Comparison of ENCODE assay signal across 8 cellular contexts in the genomic region with DNA sequence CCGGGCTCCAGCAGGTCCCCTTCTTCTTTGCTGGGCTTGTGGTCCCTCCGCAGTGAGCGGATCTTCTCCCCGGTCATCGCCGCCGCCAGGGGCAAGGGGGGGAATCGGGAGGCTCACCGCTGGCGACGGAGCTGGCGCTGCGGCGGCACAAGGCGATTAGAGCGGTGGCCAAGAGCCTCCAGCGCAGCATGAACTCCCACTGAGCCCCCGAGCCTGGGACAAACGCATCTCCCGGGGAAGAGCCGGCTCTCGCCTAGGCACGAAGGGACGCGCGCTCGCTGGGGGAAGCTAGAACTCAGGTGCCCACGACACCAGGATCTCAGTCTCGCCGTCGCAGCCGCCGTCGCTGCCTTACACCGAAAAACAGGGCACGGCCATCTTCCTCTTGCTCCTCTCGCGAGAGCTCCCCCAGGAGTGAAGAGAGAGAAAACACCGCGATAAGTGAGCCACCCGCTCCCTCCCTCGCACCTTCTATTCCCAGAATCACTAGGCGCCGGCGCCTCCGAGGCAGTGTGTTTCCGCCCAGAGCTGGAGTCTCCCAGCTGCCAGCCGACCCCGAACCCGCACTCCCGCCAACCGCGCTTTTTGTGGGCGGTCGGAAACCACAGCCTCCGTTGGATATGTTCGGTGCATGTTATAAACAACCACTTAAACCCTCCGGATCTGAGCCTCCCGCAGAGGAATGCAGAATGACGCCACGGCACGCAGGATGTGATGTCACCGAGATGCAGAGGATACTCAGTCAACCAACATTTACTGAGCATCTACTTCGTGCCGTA. TPM values are rescaled to one million over a fixed set of nuclear protein-coding genes. Genes with fewer than 3 reads are reported as not detected.
A peak's percentile ranks its signal among the peaks of the same experiment; 100 is the strongest.
DNase-seq lines count a peak whose midpoint lies in the region; ATAC-seq and TF ChIP-seq lines count a peak whose summit lies in the region.

A gene with protein sequence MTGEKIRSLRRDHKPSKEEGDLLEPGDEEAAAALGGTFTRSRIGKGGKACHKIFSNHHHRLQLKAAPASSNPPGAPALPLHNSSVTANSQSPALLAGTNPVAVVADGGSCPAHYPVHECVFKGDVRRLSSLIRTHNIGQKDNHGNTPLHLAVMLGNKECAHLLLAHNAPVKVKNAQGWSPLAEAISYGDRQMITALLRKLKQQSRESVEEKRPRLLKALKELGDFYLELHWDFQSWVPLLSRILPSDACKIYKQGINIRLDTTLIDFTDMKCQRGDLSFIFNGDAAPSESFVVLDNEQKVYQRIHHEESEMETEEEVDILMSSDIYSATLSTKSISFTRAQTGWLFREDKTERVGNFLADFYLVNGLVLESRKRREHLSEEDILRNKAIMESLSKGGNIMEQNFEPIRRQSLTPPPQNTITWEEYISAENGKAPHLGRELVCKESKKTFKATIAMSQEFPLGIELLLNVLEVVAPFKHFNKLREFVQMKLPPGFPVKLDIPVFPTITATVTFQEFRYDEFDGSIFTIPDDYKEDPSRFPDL (minus strand): TSS at position 391 of the 779 bp plus-strand sequence. CDS start 314 bp downstream, at position 77.

- peak; percentile 97 for DNase-seq in ELR (ENCODE audit: low read depth)
- peak; percentile 94 for DNase-seq in H7
- DNase-seq in M059J (ENCODE audit: low read depth): peak; percentile 98
- peak; percentile 93 to 94 for DNase-seq in SHP77 (lab: John Stamatoyannopoulos, UW)
- peak; percentile 95 for DNase-seq in activated effector memory CD4-positive, alpha-beta T cell treated with anti-CD3 and anti-CD28 coated beads, Interleukin-2, amount 50 U/mL, for 16 hours
- peak; percentile 88 for DNase-seq in fibroblast of the conjunctiva (ENCODE audit: low read depth)
- peak; percentile 86 for DNase-seq in nephron progenitor cell
- DNase-seq in stimulated activated naive CD8-positive, alpha-beta T cell treated with anti-CD3 and anti-CD28 coated beads, Interleukin-15, amount 100 ng/mL, for 72 hours: peak; percentile 91 to 94

- H3K27me3 ChIP-seq in H7 (ENCODE audit: control insufficient read depth, insufficient read depth, low read length): no peaks in the 10 kb centered on the region

- peaks cover 32% of the 10 kb centered on the region for H3K4me1 Mint-ChIP-seq in nephron progenitor cell
- H3K4me1 Mint-ChIP-seq in stimulated activated naive CD8-positive, alpha-beta T cell treated with anti-CD3 and anti-CD28 coated beads, Interleukin-15, amount 100 ng/mL, for 72 hours: peaks cover 43% of the 10 kb centered on the region

- H3K9me3 Mint-ChIP-seq in nephron progenitor cell: no peaks in the 10 kb centered on the region
- H3K9me3 Mint-ChIP-seq in stimulated activated naive CD8-positive, alpha-beta T cell treated with anti-CD3 and anti-CD28 coated beads, Interleukin-15, amount 100 ng/mL, for 72 hours: no peaks in the 10 kb centered on the region

- peaks cover 14% of the 10 kb centered on the region for H3K36me3 Mint-ChIP-seq in nephron progenitor cell (ENCODE audit: low read depth)

- peak; percentile 92 for ATAC-seq in stimulated activated naive CD8-positive, alpha-beta T cell treated with anti-CD3 and anti-CD28 coated beads, Interleukin-15, amount 100 ng/mL, for 72 hours

- H3K4me3 Mint-ChIP-seq in nephron progenitor cell: peak within 1 kb of the TSS; percentile 97
- peak within 1 kb of the TSS; percentile 97 to 98 for H3K4me3 Mint-ChIP-seq in stimulated activated naive CD8-positive, alpha-beta T cell treated with anti-CD3 and anti-CD28 coated beads, Interleukin-15, amount 100 ng/mL, for 72 hours

- TF ChIP-seq CTCF in nephron progenitor cell (IDR thresholded peaks at IDR 0.05): no peak

- peak within 1 kb of the TSS; percentile 100 for H3K27ac Mint-ChIP-seq in nephron progenitor cell
- H3K27ac Mint-ChIP-seq in stimulated activated naive CD8-positive, alpha-beta T cell treated with anti-CD3 and anti-CD28 coated beads, Interleukin-15, amount 100 ng/mL, for 72 hours: peak within 1 kb of the TSS; percentile 100

- no peaks in the 10 kb centered on the region; the same call in none of the 2 replicates for H3K36me3 ChIP-seq in H7 (replicated peaks; ENCODE audit: control insufficient read depth, insufficient read depth, low read length)

- no peaks in the 10 kb centered on the region for H3K27me3 Mint-ChIP-seq in nephron progenitor cell (ENCODE audit: low read depth, poor library complexity)
- no peaks in the 10 kb centered on the region for H3K27me3 Mint-ChIP-seq in stimulated activated naive CD8-positive, alpha-beta T cell treated with anti-CD3 and anti-CD28 coated beads, Interleukin-15, amount 100 ng/mL, for 72 hours

- peak within 1 kb of the TSS; percentile 99 for H3K4me3 ChIP-seq in H7 (ENCODE audit: insufficient read depth, low read depth, low read length)

RNA-seq across cellular contexts. Expression of the gene that starts here (rescaled TPM):
- 34.4 and 54.2 TPM in 2 replicates for total RNA-seq in H7 (2014; rRNA removed; shearing (Covaris generic))
- total RNA-seq in M059J (2014; rRNA removed; shearing (Covaris generic)): 33.6 and 33.7 TPM in 2 replicates

Comparison
In these comparisons a context has a peak if more than half of its experiments do, and no peak if none do; other contexts are left out.
1. Peak in every context shown above with its lines: DNase-seq, ATAC-seq and H3K4me3 ChIP-seq.